8 cellular contexts compared by ENCODE assay signal in genomic region chr2:183124957-183125255, GRCh38. TPM values are rescaled to one million over a fixed set of nuclear protein-coding genes. Genes with fewer than 3 reads are reported as not detected.
DNase-seq lines count a peak whose midpoint lies in the region; ATAC-seq and TF ChIP-seq lines count a peak whose summit lies in the region.

No MANE protein-coding gene starts in this region.

- H3K27ac ChIP-seq in ascending aorta (peak overlapping the region; percentile 87), right lobe of liver (peak overlapping the region; percentile 72 to 86 (median 83)), thyroid gland (peak overlapping the region in 2 of 3 donors; percentile 77 to 78)

- H3K27me3 ChIP-seq in ascending aorta: no peaks in the 10 kb centered on the region
- no peaks in the 10 kb centered on the region for H3K27me3 ChIP-seq in right lobe of liver
- no peaks in the 10 kb centered on the region for H3K27me3 ChIP-seq in thyroid gland

- peak overlapping the region; percentile 96 for H3K4me3 Mint-ChIP-seq in activated T-cell treated with anti-CD3 and anti-CD28 coated beads, Interleukin-2, amount 50 U/mL, for 4 hours

- intact Hi-C loops in ascending aorta (cut with DNase I): loop anchor here (1.0 to 2.0 kb wide), 3 partner anchors 47 to 408 kb away; partner anchors contain the start of genes DNAJC10, DUSP19 and NCKAP1
- intact Hi-C loops in right lobe of liver (cut with DNase I): no loop called here
- intact Hi-C loops in thyroid gland (cut with DNase I): loop anchor here (5.0 kb wide), 1 partner anchor 48 kb away; the partner anchor contains the start of gene DUSP19

- peaks cover 6% of the 10 kb centered on the region for H3K36me3 Mint-ChIP-seq in activated T-cell treated with anti-CD3 and anti-CD28 coated beads, Interleukin-2, amount 50 U/mL, for 4 hours (ENCODE audit: insufficient read depth)

- WGBS in right lobe of liver (ENCODE audit: insufficient coverage, low coverage, low lambda C conversion rate, missing lambda C conversion rate): 0% methylated on average over 10 of the region's 10 CpGs
- 0 to 1% methylated on average over 10 of the region's 10 CpGs for WGBS in thyroid gland, 2 donors

- no peak for DNase-seq in activated T-cell treated with anti-CD3 and anti-CD28 coated beads, Interleukin-2, amount 50 U/mL, for 4 hours
- no peak for DNase-seq in activated T-cell treated with anti-CD3 and anti-CD28 coated beads, Interleukin-2, amount 50 U/mL, for 48 hours
- DNase-seq in ascending aorta (ENCODE audit: low spot score in 2 of 2) (no peak), right lobe of liver (no peak), thyroid gland (no peak), omental fat pad (ENCODE audit: low spot score) (no peak), activated gamma-delta T cell treated with Interleukin-2 at 50 U/mL for 16 hours (no peak)

- ATAC-seq in activated T-cell treated with anti-CD3 and anti-CD28 coated beads, Interleukin-2, amount 50 U/mL, for 4 hours: no peak
- ATAC-seq in right lobe of liver: no peak
- ATAC-seq in HG02623 (IDR thresholded peaks at IDR 0.05; ENCODE audit: unreplicated experiment): no peak
- ATAC-seq in omental fat pad (ENCODE audit: low FRiP score): no peak

- H3K4me1 Mint-ChIP-seq in activated T-cell treated with anti-CD3 and anti-CD28 coated beads, Interleukin-2, amount 50 U/mL, for 4 hours (ENCODE audit: low read depth): peaks cover 31% of the 10 kb centered on the region

- H3K4me1 ChIP-seq in ascending aorta (peaks cover 0 to 7% of the 10 kb centered on the region in 2 donors), right lobe of liver (peaks cover 0 to 16% (median 0%) of the 10 kb centered on the region in 4 donors), thyroid gland (peaks cover 0 to 6% of the 10 kb centered on the region in 2 donors)

- H3K36me3 ChIP-seq in ascending aorta (no peaks in the 10 kb centered on the region), right lobe of liver (peaks cover 0 to 7% (median 0%) of the 10 kb centered on the region in 4 donors), thyroid gland (no peaks in the 10 kb centered on the region)

- TF ChIP-seq POLR2A in right lobe of liver (IDR thresholded peaks at IDR 0.05): no peak
- TF ChIP-seq POLR2A in thyroid gland (IDR thresholded peaks at IDR 0.05): no peak

- H3K9me3 ChIP-seq in ascending aorta (no peaks in the 10 kb centered on the region), right lobe of liver (no peaks in the 10 kb centered on the region), thyroid gland (no peaks in the 10 kb centered on the region)

- H3K4me3 ChIP-seq in ascending aorta: peak overlapping the region; percentile 81 to 94
- peak overlapping the region; percentile 60 to 82 (median 79) for H3K4me3 ChIP-seq in right lobe of liver
- H3K4me3 ChIP-seq in thyroid gland (replicated peaks in 1 of 3): peak overlapping the region; percentile 41 to 86 (median 62)

- no peak for TF ChIP-seq CTCF in ascending aorta (IDR thresholded peaks at IDR 0.05)
- TF ChIP-seq CTCF in right lobe of liver (IDR thresholded peaks at IDR 0.05): no peak
- no peak for TF ChIP-seq CTCF in thyroid gland (IDR thresholded peaks at IDR 0.05)
- no peak for TF ChIP-seq CTCF in omental fat pad (IDR thresholded peaks at IDR 0.05)

- no peaks in the 10 kb centered on the region for H3K9me3 Mint-ChIP-seq in activated T-cell treated with anti-CD3 and anti-CD28 coated beads, Interleukin-2, amount 50 U/mL, for 4 hours

- peaks cover 2% of the 10 kb centered on the region for H3K27me3 Mint-ChIP-seq in activated T-cell treated with anti-CD3 and anti-CD28 coated beads, Interleukin-2, amount 50 U/mL, for 4 hours (ENCODE audit: low read depth)

RNA-seq across cellular contexts. Expression of gene NUP35, which starts 0.7 kb away (rescaled TPM):
- total RNA-seq in activated T-cell treated with anti-CD3 and anti-CD28 coated beads, Interleukin-2, amount 50 U/mL, for 4 hours: 10 to 100 TPM; 55.0 to 61.9 (median 60.5) TPM
- not detected for total RNA-seq in ascending aorta
- total RNA-seq in right lobe of liver: 10 to 100 TPM in 4 of 6 experiments, 1 to 10 TPM in 2; 8.7 to 12.9 (median 11.2) TPM
- 10 to 100 TPM; 13.7 to 19.1 (median 17.2) TPM for total RNA-seq in thyroid gland
- 10 to 100 TPM; 10.5 to 18.4 (median 13.7) TPM for total RNA-seq in omental fat pad

RNA-seq across cellular contexts. Expression of gene DUSP19, which starts 46.4 kb away (rescaled TPM):
- 1 to 10 TPM; 1.2 to 2.5 (median 2.2) TPM for total RNA-seq in activated T-cell treated with anti-CD3 and anti-CD28 coated beads, Interleukin-2, amount 50 U/mL, for 4 hours
- total RNA-seq in ascending aorta: 1.3 TPM
- 1 to 10 TPM in 3 of 6 experiments, under 1 TPM in 3; 0.37 to 1.5 (median 0.78) TPM for total RNA-seq in right lobe of liver
- total RNA-seq in thyroid gland: 1 to 10 TPM; 3.2 to 5.9 (median 3.7) TPM
- total RNA-seq in omental fat pad: 1 to 10 TPM in 3 of 4 donors, under 1 TPM in 1; 0.60 to 2.8 (median 1.5) TPM

Comparison
In these comparisons a context has a peak if more than half of its experiments do, and no peak if none do; other contexts are left out.
1. intact Hi-C loops: an anchor here in ascending aorta (1.0 to 2.0 kb wide) and thyroid gland (5.0 kb wide); none called in right lobe of liver.